Comparison of ENCODE assay signal across 23 cellular contexts in the genomic region with DNA sequence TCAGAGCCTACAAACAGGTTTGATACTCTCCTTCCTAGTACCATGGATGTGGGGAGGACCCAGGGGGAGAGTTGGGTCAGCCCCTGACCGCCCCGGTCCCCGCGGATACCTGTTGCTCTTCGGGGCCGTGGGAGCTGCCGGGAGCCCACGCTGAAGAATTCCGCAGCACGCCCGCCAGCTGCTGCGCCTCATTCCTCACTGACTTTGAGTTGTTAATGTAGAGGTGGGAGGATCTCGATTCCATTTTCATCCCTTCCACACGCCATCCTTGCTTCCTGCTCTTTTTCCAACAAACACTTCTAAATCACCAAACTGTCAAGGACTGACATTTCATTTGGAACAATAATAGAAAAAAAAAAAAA.
DNase-seq lines count a peak whose midpoint lies in the region; ATAC-seq and TF ChIP-seq lines count a peak whose summit lies in the region.
"Had no signal": no experiment of that assay in that cellular context is flagged by ENCODE, and none has a peak within 500 bp of the region (broad histone marks: within the 10 kb centered on the region; RNA-seq: fewer than 3 reads in every experiment).

No MANE protein-coding gene starts in this region.

- H3K4me3 ChIP-seq in GM23338: peak overlapping the region; percentile 35
- no peak overlapping the region for H3K4me3 ChIP-seq in left lung
- H3K4me3 ChIP-seq: adrenal gland, heart left ventricle, K562, SJSA1, thyroid gland had no signal

- intact Hi-C loops in left lung (cut with DNase I): no loop called here

- H3K36me3 ChIP-seq in GM23338 (ENCODE audit: insufficient read depth): peaks cover 11% of the 10 kb centered on the region
- H3K36me3 ChIP-seq in left lung: peaks cover 0 to 81% of the 10 kb centered on the region in 2 donors
- H3K36me3 ChIP-seq: thyroid gland had no signal

- no peak for TF ChIP-seq CTCF in GM23338 (conservative IDR thresholded peaks at IDR 0.05; ENCODE audit: low read depth in 2 of 2)
- TF ChIP-seq CTCF in omental fat pad (IDR thresholded peaks at IDR 0.05): no peak
- TF ChIP-seq CTCF in left lung (IDR thresholded peaks at IDR 0.05): no peak

- peaks cover 13% of the 10 kb centered on the region; the same call in 2 of the 3 replicates for H3K4me1 Mint-ChIP-seq in GM23338
- H3K4me1 Mint-ChIP-seq: activated CD4-positive, alpha-beta T cell treated with anti-CD3 and anti-CD28 coated beads, Interleukin-2, amount 10 ng/mL, durations not matched to agents 7 days and 5 days had no signal

- H3K4me3 Mint-ChIP-seq in GM23338: peak overlapping the region; percentile 8; the same call in 1 of the 3 replicates
- H3K4me3 Mint-ChIP-seq: activated CD4-positive, alpha-beta T cell treated with anti-CD3 and anti-CD28 coated beads, Interleukin-2, amount 10 ng/mL, durations not matched to agents 7 days and 5 days; activated T-cell treated with anti-CD3 and anti-CD28 coated beads, Interleukin-2, amount 50 U/mL, for 4 hours; CD4-positive, alpha-beta T cell; effector memory CD8-positive, alpha-beta T cell had no signal

- H3F3A ChIP-seq in GM23338 (replicated peaks; ENCODE audit: low read depth): no peaks in the 10 kb centered on the region

- no peaks in the 10 kb centered on the region for H3K9me2 ChIP-seq in GM23338 (ENCODE audit: insufficient read depth)

- H3K4me1 ChIP-seq in GM23338 (ENCODE audit: insufficient read depth) (peaks cover 9% of the 10 kb centered on the region; the same call in 1 of the 2 replicates), left lung (no peaks in the 10 kb centered on the region)
- H3K4me1 ChIP-seq: adrenal gland, heart left ventricle had no signal

- peaks cover 34% of the 10 kb centered on the region for H3K36me3 Mint-ChIP-seq in GM23338 (ENCODE audit: low read depth)

- no peaks in the 10 kb centered on the region for H3K27me3 ChIP-seq in GM23338 (ENCODE audit: insufficient read depth)
- no peaks in the 10 kb centered on the region for H3K27me3 ChIP-seq in left lung
- H3K27me3 ChIP-seq: adrenal gland, brain microvascular endothelial cell, heart left ventricle, SJSA1, thyroid gland had no signal

- H3K4me2 ChIP-seq in GM23338: peak overlapping the region; percentile 58

- DNase-seq in GM23338 (ENCODE audit: low spot score): peak; percentile 57
- peak in 33 of 61 donors; percentile 16 to 76 (median 45) for DNase-seq in caudate nucleus (lab: John Stamatoyannopoulos, UW)
- DNase-seq in iPS-NIHi11 (ENCODE audit: low spot score): peak; percentile 44
- no peak for DNase-seq in omental fat pad (ENCODE audit: low spot score)
- DNase-seq in NCI-H510A treated with DMSO at 0.1 percent for 48 hours (lab: John Stamatoyannopoulos, UW): no peak
- DNase-seq in left lung: no peak
- DNase-seq in stimulated activated CD4-positive, alpha-beta T cell treated with anti-CD3 and anti-CD28 coated beads, Interleukin-1b, Interleukin-23, amount 100 ng/mL, for 48 hours: no peak
- DNase-seq: activated CD4-positive, alpha-beta T cell treated with anti-CD3 and anti-CD28 coated beads, Interleukin-2, amount 10 ng/mL, durations not matched to agents 7 days and 5 days; activated naive CD4-positive, alpha-beta T cell treated with Interleukin-2 at 50 U/mL for 16 hours; activated T-cell treated with anti-CD3 and anti-CD28 coated beads, Interleukin-2, amount 50 U/mL, for 4 hours; adrenal gland; brain microvascular endothelial cell; CD4-positive, alpha-beta T cell; effector memory CD8-positive, alpha-beta T cell; heart left ventricle; NCI-H1417; NCI-H2081 treated with DMSO at 0.1 percent for 48 hours; NCI-H226; stimulated activated naive CD4-positive, alpha-beta T cell treated with Interleukin-2 at 50 U/mL for 16 hours; thyroid gland had no signal

- H3K27ac Mint-ChIP-seq in GM23338: no peak overlapping the region
- H3K27ac Mint-ChIP-seq: CD4-positive, alpha-beta T cell; effector memory CD8-positive, alpha-beta T cell had no signal

- H3K27ac ChIP-seq in GM23338 (ENCODE audit: low read depth): peak overlapping the region; percentile 80
- H3K27ac ChIP-seq in caudate nucleus (ENCODE audit: low read depth, low read length): peak overlapping the region; percentile 52
- H3K27ac ChIP-seq in left lung: no peak overlapping the region
- H3K27ac ChIP-seq: adrenal gland, brain microvascular endothelial cell, heart left ventricle, SJSA1, thyroid gland had no signal

- H3K9me3 ChIP-seq in left lung: no peaks in the 10 kb centered on the region
- H3K9me3 ChIP-seq: adrenal gland, heart left ventricle, SJSA1, thyroid gland had no signal

- no peaks in the 10 kb centered on the region for H3K79me2 ChIP-seq in GM23338 (replicated peaks; ENCODE audit: insufficient read depth)

- H3K27me3 Mint-ChIP-seq in GM23338 (ENCODE audit: insufficient read depth, low read depth, poor library complexity): peaks cover 2% of the 10 kb centered on the region
- H3K27me3 Mint-ChIP-seq: activated CD4-positive, alpha-beta T cell treated with anti-CD3 and anti-CD28 coated beads, Interleukin-2, amount 10 ng/mL, durations not matched to agents 7 days and 5 days; CD4-positive, alpha-beta T cell; effector memory CD8-positive, alpha-beta T cell had no signal

- no peak overlapping the region for H2AFZ ChIP-seq in GM23338

- no peaks in the 10 kb centered on the region for H4K20me1 ChIP-seq in GM23338 (replicated peaks; ENCODE audit: insufficient read depth)

- no peaks in the 10 kb centered on the region for H3K9me3 Mint-ChIP-seq in GM23338
- H3K9me3 Mint-ChIP-seq: activated CD4-positive, alpha-beta T cell treated with anti-CD3 and anti-CD28 coated beads, Interleukin-2, amount 10 ng/mL, durations not matched to agents 7 days and 5 days; activated T-cell treated with anti-CD3 and anti-CD28 coated beads, Interleukin-2, amount 50 U/mL, for 4 hours; CD4-positive, alpha-beta T cell; effector memory CD8-positive, alpha-beta T cell had no signal

- peak; percentile 83 for ATAC-seq in GM23338
- ATAC-seq in omental fat pad (ENCODE audit: low FRiP score): peak; percentile 63
- ATAC-seq in HG03442 (IDR thresholded peaks at IDR 0.05; ENCODE audit: unreplicated experiment): no peak
- ATAC-seq in left lung: no peak
- ATAC-seq: activated T-cell treated with anti-CD3 and anti-CD28 coated beads, Interleukin-2, amount 50 U/mL, for 4 hours; effector memory CD8-positive, alpha-beta T cell; K562 had no signal

TF ChIP-seq in GM23338, 12 proteins besides CTCF, POLR2A, EP300 and RAD21 (continues in another document):
- TF ChIP-seq ZNF114 (CRISPR knock-in tag; IDR thresholded peaks at IDR 0.05) (no peak), JUNB (IDR thresholded peaks at IDR 0.05; ENCODE audit: unreplicated experiment) (no peak), EZH2 (IDR thresholded peaks at IDR 0.05; ENCODE audit: low read depth, unreplicated experiment) (no peak), CREB1 (CRISPR knock-in tag; IDR thresholded peaks at IDR 0.05; ENCODE audit: low read depth) (no peak)

Comparison
In these comparisons a context has a peak if more than half of its experiments do, and no peak if none do; other contexts are left out.
1. ATAC-seq: peak in GM23338 (single experiment) and omental fat pad (single experiment); none in HG03442 (single experiment) and left lung (single experiment).
2. DNase-seq: peak in GM23338 (single experiment), caudate nucleus (33 of 61) and iPS-NIHi11 (single experiment); none in omental fat pad (single experiment), NCI-H510A treated with DMSO at 0.1 percent for 48 hours (single experiment), left lung (0 of 2) and stimulated activated CD4-positive, alpha-beta T cell treated with anti-CD3 and anti-CD28 coated beads, Interleukin-1b, Interleukin-23, amount 100 ng/mL, for 48 hours (single experiment).
3. H3K27ac ChIP-seq: peak in GM23338 (single experiment) and caudate nucleus (single experiment); none in left lung (0 of 2).